Comparison of ENCODE assay signal across 9 cellular contexts in the genomic region with DNA sequence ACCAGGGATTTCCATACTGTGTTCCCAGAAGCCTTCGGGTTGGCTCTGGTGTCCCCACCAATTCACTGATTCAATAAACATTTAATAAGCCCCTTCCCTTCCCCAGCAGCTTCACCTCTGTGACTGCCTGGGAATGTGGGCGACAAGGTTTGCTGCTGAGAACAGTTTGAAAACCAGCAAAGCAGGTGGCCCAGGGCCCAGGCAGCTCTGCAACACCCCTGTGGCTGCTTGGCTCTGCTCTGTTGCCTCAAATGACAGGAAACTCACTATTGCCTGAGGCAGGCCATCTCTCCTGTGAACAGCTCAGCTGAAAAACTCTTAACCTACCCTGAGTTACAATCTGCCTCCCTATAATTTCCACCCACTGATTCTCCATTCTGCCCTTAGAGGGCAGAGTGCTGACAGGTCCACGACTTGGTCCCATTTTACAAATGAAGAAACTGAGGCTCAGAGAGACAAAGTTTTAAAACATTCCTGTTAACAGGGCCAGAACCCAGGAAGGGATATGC. TPM values are rescaled to one million over a fixed set of nuclear protein-coding genes. Genes with fewer than 3 reads are reported as not detected.
DNase-seq lines count a peak whose midpoint lies in the region; ATAC-seq, FAIRE-seq and TF ChIP-seq lines count a peak whose summit lies in the region.
"Had no signal": no experiment of that assay in that cellular context is flagged by ENCODE, and none has a peak within 500 bp of the region (broad histone marks: within the 10 kb centered on the region; RNA-seq: fewer than 3 reads in every experiment).

No MANE protein-coding gene starts in this region.

- no peak overlapping the region for H3K4me3 ChIP-seq in CD4-positive, alpha-beta memory T cell (ENCODE audit: low read length in 2 of 2)
- H3K4me3 ChIP-seq in SK-N-SH (ENCODE audit: low read depth in 2 of 2, low read length in 1 of 2) (no peak overlapping the region), kidney (ENCODE audit: low read length in 2 of 2) (no peak overlapping the region)

- DNase-seq in CD4-positive, alpha-beta memory T cell = no peak
- DNase-seq in SK-N-SH = peak; percentile 60
- DNase-seq in kidney = peak; percentile 32
- DNase-seq in occipital lobe (lab: John Stamatoyannopoulos, UW) = no peak
- no peak for DNase-seq in CD1c-positive myeloid dendritic cell (ENCODE audit: extremely low spot score)
- DNase-seq in anterior cingulate cortex (lab: John Stamatoyannopoulos, UW) = no peak
- DNase-seq in foreskin melanocyte = no peak
- DNase-seq: NCI-H2029 had no signal

- CTCF ChIA-PET in CD4-positive, alpha-beta memory T cell (lab: Charles Lee; ENCODE audit: partially characterized antibody) = interaction anchor here (1.9 kb wide), 1 partner anchor 10 kb away, joined by 6 read pairs; a partner anchor contains a TSS
- CTCF ChIA-PET in SK-N-SH (lab: Yijun Ruan, JAX) = interaction anchor here (0.7 to 5.0 kb wide), 9 partner anchors 8 to 114 kb away, joined by 3 to 29 read pairs (median 3); no protein-coding TSS in a partner anchor

- 51% methylated on average over 2 of the region's 3 CpGs for WGBS in SK-N-SH (ENCODE audit: low lambda C conversion rate)

- intact Hi-C loops in CD4-positive, alpha-beta memory T cell (cut with micrococcal nuclease) = no loop called here
- intact Hi-C loops in kidney (cut with DNase I) = no loop called here

- POLR2A ChIA-PET in CD4-positive, alpha-beta memory T cell (lab: Charles Lee; ENCODE audit: partially characterized antibody) = interaction anchor here (1.1 to 5.0 kb wide), 2 partner anchors 11 to 14 kb away, joined by 4 to 35 read pairs; a partner anchor contains a TSS
- POLR2A ChIA-PET in SK-N-SH (lab: Yijun Ruan, JAX) = interaction anchor here (0.6 kb wide), 1 partner anchor 38 kb away, joined by 3 read pairs; no protein-coding TSS in a partner anchor

- H3K9me3 ChIP-seq in CD4-positive, alpha-beta memory T cell (ENCODE audit: control insufficient read depth in 1 of 2, low read length in 2 of 2) = no peaks in the 10 kb centered on the region
- no peaks in the 10 kb centered on the region for H3K9me3 ChIP-seq in SK-N-SH
- H3K9me3 ChIP-seq in kidney (ENCODE audit: control insufficient read depth in 1 of 2, low read length in 2 of 2) = no peaks in the 10 kb centered on the region

- peaks cover 0 to 3% of the 10 kb centered on the region in 2 donors for H3K27me3 Mint-ChIP-seq in CD4-positive, alpha-beta memory T cell

- H3K36me3 ChIP-seq in CD4-positive, alpha-beta memory T cell (ENCODE audit: insufficient read depth, low read length) = peaks cover 60% of the 10 kb centered on the region
- H3K36me3 ChIP-seq in SK-N-SH (replicated peaks in 1 of 2; ENCODE audit: control insufficient read depth in 1 of 2, insufficient read depth in 2 of 2, low read length in 1 of 2) = peaks cover 0 to 2% of the 10 kb centered on the region in 2 experiments
- peaks cover 3 to 4% of the 10 kb centered on the region in 2 donors for H3K36me3 ChIP-seq in kidney (ENCODE audit: control insufficient read depth in 1 of 2, insufficient read depth in 2 of 2, low read length in 2 of 2)

- H3K9me2 ChIP-seq in SK-N-SH = no peaks in the 10 kb centered on the region

- H3K4me1 Mint-ChIP-seq in CD4-positive, alpha-beta memory T cell = peaks cover 24 to 84% (median 58%) of the 10 kb centered on the region in 4 donors

- no peak overlapping the region for H3K4me3 Mint-ChIP-seq in CD4-positive, alpha-beta memory T cell

- TF ChIP-seq CTCF in SK-N-SH (IDR thresholded peaks at IDR 0.05) (peak; percentile 39), kidney (IDR thresholded peaks at IDR 0.05; ENCODE audit: borderline replicate concordance, extremely low read depth, insufficient read depth) (no peak)

- H3K27ac Mint-ChIP-seq in CD4-positive, alpha-beta memory T cell = peak overlapping the region; percentile 74 to 91 (median 81)

- H3K9me3 Mint-ChIP-seq in CD4-positive, alpha-beta memory T cell = peaks cover 0 to 2% (median 0%) of the 10 kb centered on the region in 8 donors

- H3K79me2 ChIP-seq in SK-N-SH (ENCODE audit: insufficient read depth) = no peaks in the 10 kb centered on the region

- peaks cover 40 to 66% of the 10 kb centered on the region in 2 donors for H3K36me3 Mint-ChIP-seq in CD4-positive, alpha-beta memory T cell

- peak; percentile 31 for ATAC-seq in GM19397 (IDR thresholded peaks at IDR 0.05; ENCODE audit: unreplicated experiment)

- H3K4me2 ChIP-seq in SK-N-SH = no peak overlapping the region

- peak; percentile 35 for TF ChIP-seq RAD21 in SK-N-SH (IDR thresholded peaks at IDR 0.05; ENCODE audit: low read length)

- no peak overlapping the region for H2AFZ ChIP-seq in SK-N-SH (ENCODE audit: low read depth)

- H3F3A ChIP-seq in SK-N-SH (replicated peaks; ENCODE audit: insufficient read depth) = no peaks in the 10 kb centered on the region

- FAIRE-seq in kidney (lab: Jason Lieb, UNC) = no peak

- no peaks in the 10 kb centered on the region for H3K27me3 ChIP-seq in CD4-positive, alpha-beta memory T cell (ENCODE audit: insufficient read depth, low read length)
- H3K27me3 ChIP-seq in SK-N-SH (ENCODE audit: insufficient read depth) = no peaks in the 10 kb centered on the region

- TF ChIP-seq EP300 in SK-N-SH (IDR thresholded peaks at IDR 0.05; ENCODE audit: borderline replicate concordance in 1 of 2, low read depth in 1 of 2, low read length in 1 of 2) = no peak

- no peak overlapping the region for H3K27ac ChIP-seq in CD4-positive, alpha-beta memory T cell (ENCODE audit: low read depth, low read length)
- H3K27ac ChIP-seq in SK-N-SH (ENCODE audit: low read depth in 2 of 2, low read length in 1 of 2) (peak overlapping the region in 1 of 2 experiments; percentile 1; a peak in 2 of 4 replicates), kidney (ENCODE audit: low read depth in 2 of 2, low read length in 2 of 2) (no peak overlapping the region)

- H3K9ac ChIP-seq in SK-N-SH = no peak overlapping the region
- H3K9ac ChIP-seq in kidney (ENCODE audit: low read length in 2 of 2) = no peak overlapping the region

- no peaks in the 10 kb centered on the region for H4K20me1 ChIP-seq in SK-N-SH (ENCODE audit: insufficient read depth)

- peaks cover 49% of the 10 kb centered on the region for H3K4me1 ChIP-seq in CD4-positive, alpha-beta memory T cell (ENCODE audit: insufficient read depth, low read length)
- H3K4me1 ChIP-seq in SK-N-SH (ENCODE audit: control insufficient read depth in 1 of 2, insufficient read depth in 2 of 2, low read depth in 1 of 2, low read length in 1 of 2) (peaks cover 10 to 92% of the 10 kb centered on the region in 2 experiments; a peak in 3 of 4 replicates), kidney (ENCODE audit: control insufficient read depth in 1 of 2, insufficient read depth in 1 of 2, low read depth in 1 of 2, low read length in 2 of 2) (peaks cover 20 to 31% of the 10 kb centered on the region in 2 donors)

TF ChIP-seq in SK-N-SH, 30 proteins besides CTCF, POLR2A, EP300 and RAD21:
- no peak for TF ChIP-seq SIN3A (IDR thresholded peaks at IDR 0.05; ENCODE audit: borderline replicate concordance, low read depth, low read length)
- TF ChIP-seq SMC3 (IDR thresholded peaks at IDR 0.05; ENCODE audit: low read depth, low read length) = peak; percentile 21; the same call in 1 of the 2 replicates

RNA-seq across cellular contexts. Expression of a gene that starts 10.5 kb away (rescaled TPM):
- 10 to 100 TPM; 34.5 to 35.0 TPM for total RNA-seq in CD4-positive, alpha-beta memory T cell
- 10 to 100 TPM; 66.7 to 74.7 TPM for polyA plus RNA-seq in CD4-positive, alpha-beta memory T cell
- polyA plus RNA-seq in SK-N-SH (2012; rRNA removed) (9.3 and 12.0 TPM in 2 replicates), kidney (ENCODE audit: insufficient read depth, low read depth, low replicate concordance) (6.1 TPM)
- polyA plus RNA-seq in SK-N-SH (2012; cell fraction: cytosol; rRNA removed) = 5.1 and 9.7 TPM in 2 replicates
- polyA plus RNA-seq in SK-N-SH (2012; cell fraction: nucleus; rRNA removed) = 22.5 and 26.1 TPM in 2 replicates
- total RNA-seq in kidney (6.9 TPM), occipital lobe (8.0 TPM)

RNA-seq across cellular contexts. Expression of a gene that starts 57.3 kb away (rescaled TPM):
- total RNA-seq in CD4-positive, alpha-beta memory T cell = 1 to 10 TPM; 1.1 to 1.4 TPM
- not detected for polyA plus RNA-seq in CD4-positive, alpha-beta memory T cell
- polyA plus RNA-seq in SK-N-SH (2012; rRNA removed) = 0.30 and 0.49 TPM in 2 replicates
- 0.14 and 0.20 TPM in 2 replicates for polyA plus RNA-seq in SK-N-SH (2012; cell fraction: cytosol; rRNA removed)
- 1.4 and 1.7 TPM in 2 replicates for polyA plus RNA-seq in SK-N-SH (2012; cell fraction: nucleus; rRNA removed)
- 1.0 TPM for total RNA-seq in kidney
- polyA plus RNA-seq in kidney (ENCODE audit: insufficient read depth, low read depth, low replicate concordance) = 64.6 TPM
- not detected for total RNA-seq in occipital lobe

Comparison
In these comparisons a context has a peak if more than half of its experiments do, and no peak if none do; other contexts are left out.
1. DNase-seq: peak in SK-N-SH (single experiment) and kidney (single experiment); none in CD4-positive, alpha-beta memory T cell (0 of 5), occipital lobe (single experiment), CD1c-positive myeloid dendritic cell (single experiment), anterior cingulate cortex (0 of 58) and foreskin melanocyte (single experiment).